In the genomic region with DNA sequence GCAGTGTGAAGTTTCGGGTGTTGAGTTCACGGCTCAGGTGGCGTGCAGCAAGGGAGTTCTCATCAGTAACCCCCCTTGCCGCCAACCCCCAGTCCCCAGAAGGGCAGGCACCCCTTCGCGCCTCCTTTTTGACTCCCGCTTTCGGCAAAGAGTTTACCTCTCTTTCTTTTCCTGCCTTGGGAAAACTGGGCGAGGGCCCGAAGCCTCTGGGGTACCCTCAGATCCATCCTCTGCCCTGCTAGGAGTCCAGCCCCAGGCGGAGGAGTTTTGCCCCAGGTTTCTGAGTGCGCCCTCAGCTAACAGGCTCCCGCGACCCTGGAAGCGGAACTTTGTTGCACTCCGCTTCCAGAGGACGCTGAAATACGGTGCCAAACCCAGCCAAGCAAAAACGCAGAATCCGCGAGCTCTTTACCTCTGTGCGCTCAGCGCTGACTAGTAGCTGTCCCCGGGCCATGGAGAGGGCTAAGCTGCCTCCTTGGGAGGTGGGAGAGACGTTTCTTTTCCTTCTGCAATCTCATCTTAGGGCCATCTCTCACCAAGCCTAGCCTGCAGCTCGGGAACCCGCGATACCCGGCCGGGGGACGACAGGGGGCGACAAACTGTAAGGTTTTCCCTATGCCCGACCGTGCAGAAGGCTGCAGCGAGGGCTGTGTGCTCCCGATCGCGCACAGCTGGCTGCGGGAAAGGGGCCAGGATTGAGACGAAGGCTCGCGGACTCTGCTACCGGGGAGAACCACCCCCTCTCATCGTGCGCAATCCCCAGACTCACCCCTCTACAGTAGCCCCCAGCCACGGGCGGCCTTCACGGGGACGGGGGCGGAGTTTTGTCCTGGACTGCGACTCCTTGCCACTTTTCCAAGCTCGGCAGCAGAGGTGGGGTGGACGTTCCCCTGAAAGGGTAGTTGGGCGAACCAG, we compare ENCODE assay signal across 1 cellular context.
TF ChIP-seq lines count a peak whose summit lies in the region.

No MANE protein-coding gene starts in this region.

TF ChIP-seq in WTC11, 78 proteins besides CTCF, POLR2A, EP300 and RAD21 (continued from another document):
- TF ChIP-seq, protein P1, sequence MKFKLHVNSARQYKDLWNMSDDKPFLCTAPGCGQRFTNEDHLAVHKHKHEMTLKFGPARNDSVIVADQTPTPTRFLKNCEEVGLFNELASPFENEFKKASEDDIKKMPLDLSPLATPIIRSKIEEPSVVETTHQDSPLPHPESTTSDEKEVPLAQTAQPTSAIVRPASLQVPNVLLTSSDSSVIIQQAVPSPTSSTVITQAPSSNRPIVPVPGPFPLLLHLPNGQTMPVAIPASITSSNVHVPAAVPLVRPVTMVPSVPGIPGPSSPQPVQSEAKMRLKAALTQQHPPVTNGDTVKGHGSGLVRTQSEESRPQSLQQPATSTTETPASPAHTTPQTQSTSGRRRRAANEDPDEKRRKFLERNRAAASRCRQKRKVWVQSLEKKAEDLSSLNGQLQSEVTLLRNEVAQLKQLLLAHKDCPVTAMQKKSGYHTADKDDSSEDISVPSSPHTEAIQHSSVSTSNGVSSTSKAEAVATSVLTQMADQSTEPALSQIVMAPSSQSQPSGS (CRISPR knock-in tag; IDR thresholded peaks at IDR 0.05; ENCODE audit: borderline replicate concordance, low read depth): no peak
- no peak for TF ChIP-seq ZNF423 (CRISPR knock-in tag; IDR thresholded peaks at IDR 0.05)
- TF ChIP-seq MYBL2 (CRISPR knock-in tag; IDR thresholded peaks at IDR 0.05): no peak
- no peak for TF ChIP-seq NFE2L1 (CRISPR knock-in tag; IDR thresholded peaks at IDR 0.05)
- TF ChIP-seq FOXJ3 (CRISPR knock-in tag; IDR thresholded peaks at IDR 0.05; ENCODE audit: borderline replicate concordance): no peak
